ENCODE assay signal across 17 cellular contexts in genomic region chr3:61605589-61606175, GRCh38. TPM values are rescaled to one million over a fixed set of nuclear protein-coding genes. Genes with fewer than 3 reads are reported as not detected.
DNase-seq lines count a peak whose midpoint lies in the region; ATAC-seq, FAIRE-seq and TF ChIP-seq lines count a peak whose summit lies in the region.
"Had no signal": no experiment of that assay in that cellular context is flagged by ENCODE, and none has a peak within 500 bp of the region (broad histone marks: within the 10 kb centered on the region; RNA-seq: fewer than 3 reads in every experiment).

No MANE protein-coding gene starts in this region.

- CTCF ChIA-PET in WTC11 (lab: Charles Lee) = interaction anchor here (1.2 to 2.7 kb wide), 2 partner anchors 41 to 331 kb away, joined by 4 to 10 read pairs; no protein-coding TSS in a partner anchor

- POLR2A ChIA-PET in WTC11 (lab: Charles Lee) = interaction anchor here (0.6 kb wide), 1 partner anchor 88 kb away, joined by 11 read pairs; no protein-coding TSS in a partner anchor

- peaks cover 47% of the 10 kb centered on the region for H3K36me3 Mint-ChIP-seq in WTC11

- H3K27me3 ChIP-seq in dorsolateral prefrontal cortex = no peaks in the 10 kb centered on the region

- no peak for ATAC-seq in WTC11
- no peak for ATAC-seq in HG02610 (IDR thresholded peaks at IDR 0.05; ENCODE audit: unreplicated experiment)
- ATAC-seq: HepG2 had no signal

- no peaks in the 10 kb centered on the region for H3K27me3 Mint-ChIP-seq in WTC11 (ENCODE audit: low read depth)

- TF ChIP-seq CTCF in WTC11 (IDR thresholded peaks at IDR 0.05) = no peak
- no peak for TF ChIP-seq CTCF in dorsolateral prefrontal cortex (IDR thresholded peaks at IDR 0.05 in 54 of 56, conservative IDR thresholded peaks at IDR 0.05 in 2 of 56; ENCODE audit: low read depth in 1 of 56, partially characterized antibody in 56 of 56)
- TF ChIP-seq CTCF in kidney (IDR thresholded peaks at IDR 0.05; ENCODE audit: borderline replicate concordance, extremely low read depth, insufficient read depth) = no peak

- no peak overlapping the region for H3K9ac ChIP-seq in kidney (ENCODE audit: low read length in 2 of 2)
- H3K9ac ChIP-seq: GM23248 had no signal

- H3K27ac Mint-ChIP-seq in WTC11 = no peak overlapping the region
- H3K27ac Mint-ChIP-seq: B cell; CD4-positive, alpha-beta T cell had no signal

- FAIRE-seq in kidney (lab: Jason Lieb, UNC) = no peak
- FAIRE-seq: A204.1, HepG2 had no signal

- peaks cover 33% of the 10 kb centered on the region for H3K4me1 Mint-ChIP-seq in WTC11
- H3K4me1 Mint-ChIP-seq: B cell had no signal

- peaks cover 2 to 3% of the 10 kb centered on the region in 2 donors for H3K4me1 ChIP-seq in kidney (ENCODE audit: control insufficient read depth in 1 of 2, insufficient read depth in 1 of 2, low read depth in 1 of 2, low read length in 2 of 2)

- intact Hi-C loops in dorsolateral prefrontal cortex (cut with DNase I) = no loop called here
- intact Hi-C loops in kidney (cut with DNase I) = no loop called here

- H3K36me3 ChIP-seq in kidney (ENCODE audit: control insufficient read depth in 1 of 2, insufficient read depth in 2 of 2, low read length in 2 of 2) = no peaks in the 10 kb centered on the region

- H3K27ac ChIP-seq in dorsolateral prefrontal cortex = no peak overlapping the region
- H3K27ac ChIP-seq in kidney (ENCODE audit: low read depth in 2 of 2, low read length in 2 of 2) = no peak overlapping the region
- H3K27ac ChIP-seq: GM23248 had no signal

- no peak overlapping the region for H3K4me3 ChIP-seq in dorsolateral prefrontal cortex
- H3K4me3 ChIP-seq in kidney (ENCODE audit: low read length in 2 of 2) = no peak overlapping the region
- H3K4me3 ChIP-seq: GM23248 had no signal

- peaks cover 22% of the 10 kb centered on the region for H3K9me3 Mint-ChIP-seq in WTC11
- H3K9me3 Mint-ChIP-seq: CD4-positive, alpha-beta T cell had no signal

- H3K4me3 Mint-ChIP-seq in WTC11 = no peak overlapping the region
- H3K4me3 Mint-ChIP-seq: B cell; CD4-positive, alpha-beta T cell had no signal

- H3K9me3 ChIP-seq in kidney (ENCODE audit: control insufficient read depth in 1 of 2, low read length in 2 of 2) = no peaks in the 10 kb centered on the region

- DNase-seq in LHCN-M2 (ENCODE audit: low read depth) = peak; percentile 22
- DNase-seq in WTC11 (ENCODE audit: low spot score) = no peak
- DNase-seq in fibroblast of gingiva (ENCODE audit: low read depth) = peak; percentile 24
- DNase-seq in dorsolateral prefrontal cortex = no peak
- no peak for DNase-seq in GDM1 (lab: John Stamatoyannopoulos, UW)
- DNase-seq in kidney = no peak
- DNase-seq: Calu3; CD4-positive, alpha-beta T cell; DMS153; DMS79 treated with DMSO at 0.1 percent for 48 hours; GF-D8; GM23248; H7 had no signal

TF ChIP-seq in WTC11, 78 proteins besides CTCF, POLR2A, EP300 and RAD21:
- TF ChIP-seq ZNF121 (CRISPR knock-in tag; IDR thresholded peaks at IDR 0.05) (peak; percentile 94), ZBTB21 (CRISPR knock-in tag; IDR thresholded peaks at IDR 0.05; ENCODE audit: borderline replicate concordance) (no peak), ATF6 (CRISPR knock-in tag; IDR thresholded peaks at IDR 0.05) (no peak), TCF7 (CRISPR knock-in tag; IDR thresholded peaks at IDR 0.05; ENCODE audit: low read depth) (no peak)

RNA-seq across cellular contexts. Expression of gene PTPRG, which starts 44.3 kb away (rescaled TPM):
- 26.2 and 32.2 TPM in 2 replicates for total RNA-seq in LHCN-M2 (2014; rRNA removed)
- polyA plus RNA-seq in LHCN-M2 (2012) = 9.3 TPM
- 106 to 121 TPM (median 119 TPM) in 3 replicates for total RNA-seq in WTC11 (2021)
- total RNA-seq in dorsolateral prefrontal cortex = 10 to 100 TPM; 29.5 to 75.2 (median 50.6) TPM
- total RNA-seq in kidney = 154 TPM
- 9.2 TPM for polyA plus RNA-seq in kidney (ENCODE audit: insufficient read depth, low read depth, low replicate concordance)

Comparison
In these comparisons a context has a peak if more than half of its experiments do, and no peak if none do; other contexts are left out.
1. DNase-seq: peak in LHCN-M2 (single experiment) and fibroblast of gingiva (single experiment); none in WTC11 (single experiment), dorsolateral prefrontal cortex (0 of 10), GDM1 (single experiment) and kidney (single experiment).